8 cellular contexts compared by ENCODE assay signal in the genomic region with DNA sequence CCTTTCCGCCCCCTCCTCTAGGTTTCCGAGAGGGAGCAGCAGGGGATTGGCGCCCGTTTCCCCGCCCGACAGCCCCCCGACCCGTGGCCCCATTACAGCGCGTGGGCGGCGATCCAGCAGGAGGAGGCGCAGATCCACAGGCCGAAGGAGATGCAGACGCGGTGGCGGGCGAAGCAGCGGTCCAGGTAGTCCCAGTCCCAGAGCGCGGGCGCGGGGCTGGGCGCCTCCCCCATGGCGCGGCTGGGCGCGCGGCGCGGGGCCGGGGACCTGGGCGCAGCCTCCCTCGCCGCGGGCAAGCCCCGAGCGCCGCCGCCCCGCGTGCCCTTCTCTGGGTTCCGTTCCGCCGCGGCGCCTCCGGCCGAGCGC. TPM values are rescaled to one million over a fixed set of nuclear protein-coding genes. Genes with fewer than 3 reads are reported as not detected.
DNase-seq lines count a peak whose midpoint lies in the region; ATAC-seq lines count a peak whose summit lies in the region.

No MANE protein-coding gene starts in this region.

- peaks cover 6% of the 10 kb centered on the region for H3K4me1 ChIP-seq in NT2/D1 (ENCODE audit: insufficient read depth, insufficient read length)
- peaks cover 4% of the 10 kb centered on the region for H3K4me1 ChIP-seq in effector memory CD4-positive, alpha-beta T cell (ENCODE audit: control insufficient read depth, insufficient read depth, low read length, poor library complexity, severe bottlenecking)

- H3K27me3 ChIP-seq in NT2/D1 (ENCODE audit: insufficient read depth, insufficient read length), result no peaks in the 10 kb centered on the region
- no peaks in the 10 kb centered on the region for H3K27me3 ChIP-seq in effector memory CD4-positive, alpha-beta T cell (replicated peaks; ENCODE audit: control insufficient read depth, insufficient read depth, low read length, poor library complexity, severe bottlenecking)

- peak; percentile 70 for DNase-seq in Right ventricle myocardium inferior (ENCODE audit: missing footprints)
- no peak for DNase-seq in left ventricle myocardium superior
- DNase-seq in NT2/D1 (ENCODE audit: low read depth, low spot score), result no peak
- DNase-seq in effector memory CD4-positive, alpha-beta T cell, result no peak
- no peak for DNase-seq in naive B cell
- DNase-seq in GM19240 (ENCODE audit: insufficient read length, low spot score), result no peak
- no peak for DNase-seq in RPMI8226

- H3K27ac Mint-ChIP-seq in naive B cell, result no peak overlapping the region

- H3K4me3 Mint-ChIP-seq in naive B cell, result peak overlapping the region; percentile 74 to 93 (median 84)

- H3K36me3 ChIP-seq in NT2/D1 (ENCODE audit: insufficient read depth, insufficient read length, low read length), result peaks cover 33% of the 10 kb centered on the region
- H3K36me3 ChIP-seq in effector memory CD4-positive, alpha-beta T cell (ENCODE audit: control insufficient read depth, insufficient read depth, low read length), result no peaks in the 10 kb centered on the region

- peaks cover 3 to 14% (median 11%) of the 10 kb centered on the region in 3 donors for H3K4me1 Mint-ChIP-seq in naive B cell

- no peaks in the 10 kb centered on the region for H3K27me3 Mint-ChIP-seq in naive B cell

- H3K9ac ChIP-seq in NT2/D1 (ENCODE audit: insufficient read length, low read depth), result peak overlapping the region; percentile 74

- peak overlapping the region; percentile 61 for H3K4me3 ChIP-seq in NT2/D1 (ENCODE audit: insufficient read length, low read depth)
- H3K4me3 ChIP-seq in effector memory CD4-positive, alpha-beta T cell (ENCODE audit: insufficient read depth, low read depth, low read length, poor library complexity, severe bottlenecking), result peak overlapping the region; percentile 75

- peaks cover 21% of the 10 kb centered on the region for H3K9me3 ChIP-seq in NT2/D1 (ENCODE audit: insufficient read depth, low read length)
- no peaks in the 10 kb centered on the region for H3K9me3 ChIP-seq in effector memory CD4-positive, alpha-beta T cell (ENCODE audit: control insufficient read depth, low read length)

- no peak for ATAC-seq in Right ventricle myocardium inferior
- no peak for ATAC-seq in left ventricle myocardium superior
- peak; percentile 43 for ATAC-seq in HG02884 (IDR thresholded peaks at IDR 0.05; ENCODE audit: unreplicated experiment)
- ATAC-seq in naive B cell (ENCODE audit: low read depth in 2 of 2), result peak; percentile 63 to 64

- intact Hi-C loops in Right ventricle myocardium inferior (cut with DNase I) (no loop called here), left ventricle myocardium superior (cut with micrococcal nuclease) (no loop called here)

- H3K36me3 Mint-ChIP-seq in naive B cell, result no peaks in the 10 kb centered on the region

- peaks cover 0 to 3% (median 0%) of the 10 kb centered on the region in 7 donors for H3K9me3 Mint-ChIP-seq in naive B cell

- H3K27ac ChIP-seq in effector memory CD4-positive, alpha-beta T cell (ENCODE audit: insufficient read depth, low read length, poor library complexity, severe bottlenecking), result no peak overlapping the region

RNA-seq across cellular contexts. Expression of a gene that starts 0.3 kb away (rescaled TPM):
- total RNA-seq in Right ventricle myocardium inferior (6.1 TPM), left ventricle myocardium superior (5.3 TPM)
- 1 to 10 TPM in 2 of 6 donors, under 1 TPM in 3, not detected in 1; 0.60 to 2.4 (median 0.94) TPM for polyA plus RNA-seq in naive B cell (ENCODE audit: low read depth in 6 of 6)

RNA-seq across cellular contexts. Expression of a gene that starts 39.0 kb away (rescaled TPM):
- 20.9 TPM for total RNA-seq in Right ventricle myocardium inferior
- 21.4 TPM for total RNA-seq in left ventricle myocardium superior
- 10 to 100 TPM; 14.6 to 44.0 (median 21.1) TPM for polyA plus RNA-seq in naive B cell (ENCODE audit: low read depth in 6 of 6)

RNA-seq across cellular contexts. Expression of a gene that starts 52.7 kb away (rescaled TPM):
- 15.7 TPM for total RNA-seq in Right ventricle myocardium inferior
- 13.9 TPM for total RNA-seq in left ventricle myocardium superior
- polyA plus RNA-seq in naive B cell (ENCODE audit: low read depth in 6 of 6), result 10 to 100 TPM; 15.4 to 69.3 (median 35.4) TPM

Comparison
In these comparisons a context has a peak if more than half of its experiments do, and no peak if none do; other contexts are left out.
1. ATAC-seq: peak in HG02884 (single experiment) and naive B cell (2 of 2); none in Right ventricle myocardium inferior (single experiment) and left ventricle myocardium superior (single experiment).